In genomic region chr12:53201170-53201541, GRCh38 we compare ENCODE assay signal across 13 cellular contexts.
A peak's percentile ranks its signal among the peaks of the same experiment; 100 is the strongest.
DNase-seq lines count a peak whose midpoint lies in the region; ATAC-seq lines count a peak whose summit lies in the region.
"Had no signal": no experiment of that assay in that cellular context is flagged by ENCODE, and none has a peak within 500 bp of the region (broad histone marks: within the 10 kb centered on the region; RNA-seq: fewer than 3 reads in every experiment).

No MANE protein-coding gene starts in this region.

- peaks cover 64% of the 10 kb centered on the region for H3K36me3 Mint-ChIP-seq in activated T-cell treated with anti-CD3 and anti-CD28 coated beads, Interleukin-2, amount 50 U/mL, for 24 hours (ENCODE audit: low read depth)
- H3K36me3 Mint-ChIP-seq in central memory CD8-positive, alpha-beta T cell (ENCODE audit: insufficient read depth): peaks cover 45% of the 10 kb centered on the region
- H3K36me3 Mint-ChIP-seq in stimulated activated memory B cell treated with anti-CD40 and anti-IgM and Interleukin-4, amounts not matched to agents 10 μg/mL and 1 μg/mL and 100 μg/mL, for 72 hours: peaks cover 36% of the 10 kb centered on the region

- no peak for ATAC-seq in central memory CD8-positive, alpha-beta T cell (replicated peaks; ENCODE audit: extremely low read depth, poor library complexity, severe bottlenecking)
- no peak for ATAC-seq in stimulated activated memory B cell treated with anti-CD40 and anti-IgM and Interleukin-4, amounts not matched to agents 10 μg/mL and 1 μg/mL and 100 μg/mL, for 72 hours
- no peak for ATAC-seq in GM18909 (IDR thresholded peaks at IDR 0.05; ENCODE audit: poor library complexity, unreplicated experiment)
- ATAC-seq: right cardiac atrium had no signal

- no peaks in the 10 kb centered on the region for H3K27me3 Mint-ChIP-seq in activated T-cell treated with anti-CD3 and anti-CD28 coated beads, Interleukin-2, amount 50 U/mL, for 24 hours
- no peaks in the 10 kb centered on the region for H3K27me3 Mint-ChIP-seq in central memory CD8-positive, alpha-beta T cell
- H3K27me3 Mint-ChIP-seq in stimulated activated memory B cell treated with anti-CD40 and anti-IgM and Interleukin-4, amounts not matched to agents 10 μg/mL and 1 μg/mL and 100 μg/mL, for 72 hours: no peaks in the 10 kb centered on the region

- H3K4me3 Mint-ChIP-seq in activated T-cell treated with anti-CD3 and anti-CD28 coated beads, Interleukin-2, amount 50 U/mL, for 24 hours: peak overlapping the region; percentile 53
- H3K4me3 Mint-ChIP-seq in central memory CD8-positive, alpha-beta T cell: peak overlapping the region; percentile 66
- H3K4me3 Mint-ChIP-seq in stimulated activated memory B cell treated with anti-CD40 and anti-IgM and Interleukin-4, amounts not matched to agents 10 μg/mL and 1 μg/mL and 100 μg/mL, for 72 hours: peak overlapping the region; percentile 70

- H3K27ac Mint-ChIP-seq in activated T-cell treated with anti-CD3 and anti-CD28 coated beads, Interleukin-2, amount 50 U/mL, for 24 hours: peak overlapping the region; percentile 87
- H3K27ac Mint-ChIP-seq in central memory CD8-positive, alpha-beta T cell (ENCODE audit: low read depth): peak overlapping the region; percentile 84
- H3K27ac Mint-ChIP-seq in stimulated activated memory B cell treated with anti-CD40 and anti-IgM and Interleukin-4, amounts not matched to agents 10 μg/mL and 1 μg/mL and 100 μg/mL, for 72 hours: peak overlapping the region; percentile 89

- DNase-seq in activated T-cell treated with anti-CD3 and anti-CD28 coated beads, Interleukin-2, amount 50 U/mL, for 24 hours: no peak
- DNase-seq in activated T-cell treated with anti-CD3 and anti-CD28 coated beads, Interleukin-2, amount 50 U/mL, for 48 hours: no peak
- DNase-seq in RPMI8226: peak; percentile 49
- DNase-seq in central memory CD8-positive, alpha-beta T cell (ENCODE audit: low spot score in 2 of 2): no peak
- DNase-seq in SIG-M5 treated with dmso at 0.1 percent for 504 hours (lab: John Stamatoyannopoulos, UW; ENCODE audit: unreplicated experiment): no peak
- no peak for DNase-seq in COLO829 (ENCODE audit: low spot score)
- DNase-seq: GOT3, NCI-H774, SK-N-SH, tibial artery had no signal

- no peaks in the 10 kb centered on the region for H3K9me3 Mint-ChIP-seq in activated T-cell treated with anti-CD3 and anti-CD28 coated beads, Interleukin-2, amount 50 U/mL, for 24 hours
- no peaks in the 10 kb centered on the region for H3K9me3 Mint-ChIP-seq in central memory CD8-positive, alpha-beta T cell
- no peaks in the 10 kb centered on the region for H3K9me3 Mint-ChIP-seq in stimulated activated memory B cell treated with anti-CD40 and anti-IgM and Interleukin-4, amounts not matched to agents 10 μg/mL and 1 μg/mL and 100 μg/mL, for 72 hours

- H3K4me1 Mint-ChIP-seq in activated T-cell treated with anti-CD3 and anti-CD28 coated beads, Interleukin-2, amount 50 U/mL, for 24 hours (ENCODE audit: low read depth): peaks cover 87% of the 10 kb centered on the region
- H3K4me1 Mint-ChIP-seq in central memory CD8-positive, alpha-beta T cell: peaks cover 64% of the 10 kb centered on the region
- peaks cover 78% of the 10 kb centered on the region for H3K4me1 Mint-ChIP-seq in stimulated activated memory B cell treated with anti-CD40 and anti-IgM and Interleukin-4, amounts not matched to agents 10 μg/mL and 1 μg/mL and 100 μg/mL, for 72 hours
